1 cellular context compared by ENCODE assay signal in genomic region chr14:77033622-77034521, GRCh38.
TF ChIP-seq lines count a peak whose summit lies in the region.

No MANE protein-coding gene starts in this region.

TF ChIP-seq in HepG2, 621 proteins besides CTCF, POLR2A, EP300 and RAD21 (continued from another document and continues in another):
- no peak for TF ChIP-seq BHLHE40 (IDR thresholded peaks at IDR 0.05; ENCODE audit: low read length)
- no peak for TF ChIP-seq ZNF660 (CRISPR knock-in tag; IDR thresholded peaks at IDR 0.05; ENCODE audit: borderline replicate concordance, low read depth)
- TF ChIP-seq ZNF567 (CRISPR knock-in tag; IDR thresholded peaks at IDR 0.05; ENCODE audit: borderline replicate concordance): no peak
- TF ChIP-seq KDM3A (CRISPR knock-in tag; IDR thresholded peaks at IDR 0.05; ENCODE audit: low read depth): 0 out of 2 replicates have a peak, but pooled peaks have one; percentile 29
- TF ChIP-seq PCBP1 (IDR thresholded peaks at IDR 0.05; ENCODE audit: borderline replicate concordance, low read depth, low read length): peak; percentile 26; the same call in 1 of the 2 replicates
- no peak for TF ChIP-seq ZNF569 (CRISPR knock-in tag; IDR thresholded peaks at IDR 0.05; ENCODE audit: borderline replicate concordance)
- TF ChIP-seq ZNF816 (CRISPR knock-in tag; IDR thresholded peaks at IDR 0.05; ENCODE audit: borderline replicate concordance): no peak
- TF ChIP-seq ZC3H4 (CRISPR knock-in tag; IDR thresholded peaks at IDR 0.05; ENCODE audit: borderline replicate concordance): no peak
- TF ChIP-seq ZNF564 (CRISPR knock-in tag; IDR thresholded peaks at IDR 0.05): no peak
- TF ChIP-seq HMG20A (CRISPR knock-in tag; IDR thresholded peaks at IDR 0.05; ENCODE audit: borderline replicate concordance): peak; percentile 82
- TF ChIP-seq ZMYM2 (CRISPR knock-in tag; IDR thresholded peaks at IDR 0.05): no peak; the same call in 1 of the 2 replicates
- TF ChIP-seq GATAD2A (CRISPR knock-in tag; IDR thresholded peaks at IDR 0.05): peak; percentile 80
- TF ChIP-seq ZNF670 (CRISPR knock-in tag; IDR thresholded peaks at IDR 0.05; ENCODE audit: borderline replicate concordance): no peak
- no peak for TF ChIP-seq CREB1 (IDR thresholded peaks at IDR 0.05)
- TF ChIP-seq CREB1 (CRISPR knock-in tag; IDR thresholded peaks at IDR 0.05): no peak
- TF ChIP-seq FOXA3 (CRISPR knock-in tag; IDR thresholded peaks at IDR 0.05): peak; percentile 99
- TF ChIP-seq ZNF556 (CRISPR knock-in tag; IDR thresholded peaks at IDR 0.05; ENCODE audit: borderline replicate concordance): no peak
- TF ChIP-seq DNMT1 (CRISPR knock-in tag; IDR thresholded peaks at IDR 0.05): no peak
- TF ChIP-seq ZSCAN20 (CRISPR knock-in tag; IDR thresholded peaks at IDR 0.05; ENCODE audit: borderline replicate concordance): no peak
- no peak for TF ChIP-seq ZNF563 (CRISPR knock-in tag; IDR thresholded peaks at IDR 0.05)
- TF ChIP-seq MXD4 (CRISPR knock-in tag; IDR thresholded peaks at IDR 0.05): no peak
- no peak for TF ChIP-seq CBFB (CRISPR knock-in tag; IDR thresholded peaks at IDR 0.05)
- TF ChIP-seq SMAD1 (CRISPR knock-in tag; IDR thresholded peaks at IDR 0.05; ENCODE audit: borderline replicate concordance, low read depth): no peak
- TF ChIP-seq ZNF260 (CRISPR knock-in tag; IDR thresholded peaks at IDR 0.05; ENCODE audit: borderline replicate concordance, low read depth): no peak
- TF ChIP-seq, protein P1, sequence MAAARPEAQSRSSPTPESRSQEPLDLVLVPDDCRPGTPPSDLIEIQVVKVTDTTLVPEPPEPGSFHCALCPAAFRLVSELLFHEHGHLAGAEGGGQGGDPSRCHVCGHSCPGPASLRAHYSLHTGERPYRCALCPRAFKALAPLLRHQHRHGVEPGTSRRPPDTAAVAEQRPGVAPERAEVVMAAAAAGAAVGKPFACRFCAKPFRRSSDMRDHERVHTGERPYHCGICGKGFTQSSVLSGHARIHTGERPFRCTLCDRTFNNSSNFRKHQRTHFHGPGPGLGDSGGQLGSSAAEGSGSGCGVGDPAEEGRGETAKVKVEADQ (CRISPR knock-in tag; IDR thresholded peaks at IDR 0.05; ENCODE audit: borderline replicate concordance): 0 out of 2 replicates have a peak, but pooled peaks have one; percentile 34
- TF ChIP-seq ZNF275 (CRISPR knock-in tag; IDR thresholded peaks at IDR 0.05; ENCODE audit: borderline replicate concordance): peak; percentile 62; the same call in 1 of the 2 replicates
- TF ChIP-seq, protein P2, sequence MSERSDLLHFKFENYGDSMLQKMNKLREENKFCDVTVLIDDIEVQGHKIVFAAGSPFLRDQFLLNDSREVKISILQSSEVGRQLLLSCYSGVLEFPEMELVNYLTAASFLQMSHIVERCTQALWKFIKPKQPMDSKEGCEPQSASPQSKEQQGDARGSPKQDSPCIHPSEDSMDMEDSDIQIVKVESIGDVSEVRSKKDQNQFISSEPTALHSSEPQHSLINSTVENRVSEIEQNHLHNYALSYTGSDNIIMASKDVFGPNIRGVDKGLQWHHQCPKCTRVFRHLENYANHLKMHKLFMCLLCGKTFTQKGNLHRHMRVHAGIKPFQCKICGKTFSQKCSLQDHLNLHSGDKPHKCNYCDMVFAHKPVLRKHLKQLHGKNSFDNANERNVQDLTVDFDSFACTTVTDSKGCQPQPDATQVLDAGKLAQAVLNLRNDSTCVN (CRISPR knock-in tag; IDR thresholded peaks at IDR 0.05; ENCODE audit: borderline replicate concordance): no peak
- peak; percentile 45; the same call in 1 of the 2 replicates for TF ChIP-seq ZBTB42 (CRISPR knock-in tag; IDR thresholded peaks at IDR 0.05)
- TF ChIP-seq ZNF510 (CRISPR knock-in tag; IDR thresholded peaks at IDR 0.05; ENCODE audit: low read depth): no peak
- no peak for TF ChIP-seq MED8 (CRISPR knock-in tag; IDR thresholded peaks at IDR 0.05; ENCODE audit: insufficient replicate concordance)
- TF ChIP-seq NFE2L1 (CRISPR knock-in tag; IDR thresholded peaks at IDR 0.05; ENCODE audit: borderline replicate concordance): no peak
- TF ChIP-seq AHDC1 (CRISPR knock-in tag; IDR thresholded peaks at IDR 0.05; ENCODE audit: borderline replicate concordance): no peak; the same call in 1 of the 2 replicates
- TF ChIP-seq ZNF512B (CRISPR knock-in tag; IDR thresholded peaks at IDR 0.05; ENCODE audit: borderline replicate concordance): no peak
- TF ChIP-seq ZNF326 (CRISPR knock-in tag; IDR thresholded peaks at IDR 0.05; ENCODE audit: borderline replicate concordance): no peak
- TF ChIP-seq, protein P3, sequence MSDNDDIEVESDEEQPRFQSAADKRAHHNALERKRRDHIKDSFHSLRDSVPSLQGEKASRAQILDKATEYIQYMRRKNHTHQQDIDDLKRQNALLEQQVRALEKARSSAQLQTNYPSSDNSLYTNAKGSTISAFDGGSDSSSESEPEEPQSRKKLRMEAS (IDR thresholded peaks at IDR 0.05): peak; percentile 45; the same call in 1 of the 2 replicates
- peak; percentile 76; the same call in 1 of the 2 replicates for TF ChIP-seq RERE (CRISPR knock-in tag; IDR thresholded peaks at IDR 0.05; ENCODE audit: low read depth)
- peak; percentile 33; the same call in 1 of the 2 replicates for TF ChIP-seq ZNF280B (CRISPR knock-in tag; IDR thresholded peaks at IDR 0.05; ENCODE audit: borderline replicate concordance)
- no peak for TF ChIP-seq NRL (CRISPR knock-in tag; IDR thresholded peaks at IDR 0.05; ENCODE audit: borderline replicate concordance)
- no peak for TF ChIP-seq CEBPB (IDR thresholded peaks at IDR 0.05; ENCODE audit: borderline replicate concordance, low read depth, low read length)
- TF ChIP-seq ASH2L (IDR thresholded peaks at IDR 0.05; ENCODE audit: insufficient read length, low read depth, low read length): peak; percentile 35
- TF ChIP-seq GATAD1 (CRISPR knock-in tag; IDR thresholded peaks at IDR 0.05): no peak
- no peak for TF ChIP-seq ZFP36L2 (CRISPR knock-in tag; IDR thresholded peaks at IDR 0.05)
- TF ChIP-seq ZNF432 (CRISPR knock-in tag; IDR thresholded peaks at IDR 0.05; ENCODE audit: borderline replicate concordance): no peak
- no peak for TF ChIP-seq ZNF616 (CRISPR knock-in tag; IDR thresholded peaks at IDR 0.05; ENCODE audit: low read depth)
- no peak for TF ChIP-seq NCOA1 (CRISPR knock-in tag; IDR thresholded peaks at IDR 0.05)
